11 cellular contexts compared by ENCODE assay signal in the genomic region with DNA sequence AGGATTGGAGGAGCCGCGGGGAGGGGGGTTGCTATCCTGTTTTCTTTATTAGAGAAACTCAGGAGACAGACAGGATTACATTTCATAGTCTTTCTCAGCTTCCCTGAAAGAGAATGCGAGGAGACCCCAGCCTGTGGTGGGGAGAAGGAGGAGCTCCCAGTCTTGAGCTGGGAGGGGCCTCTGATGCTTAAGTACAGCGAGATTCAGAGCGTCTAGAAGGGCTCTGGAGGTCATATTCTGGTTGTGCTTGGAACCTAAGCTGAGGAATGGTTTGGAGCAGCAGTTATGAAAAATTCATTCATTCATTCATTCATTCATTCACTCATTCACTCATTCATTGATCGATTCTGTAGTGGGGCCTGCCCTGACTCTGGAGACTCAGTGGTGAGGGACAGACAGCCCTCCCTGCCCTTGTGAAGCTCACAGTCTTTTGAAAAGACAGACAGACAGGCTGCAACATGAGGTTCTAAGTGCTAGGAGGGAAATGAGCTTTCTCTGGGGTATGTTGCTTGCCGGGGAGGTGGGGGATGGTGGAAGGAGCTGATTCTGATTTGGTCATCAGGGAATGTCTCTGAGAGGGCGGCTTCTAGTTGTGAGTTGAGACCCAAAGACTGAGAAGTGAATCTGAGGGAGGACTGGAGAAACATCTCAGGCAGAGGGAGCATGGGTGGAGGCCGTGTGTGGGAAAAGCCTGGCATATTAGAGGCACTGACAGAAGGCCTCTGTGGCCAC. TPM values are rescaled to one million over a fixed set of nuclear protein-coding genes. Genes with fewer than 3 reads are reported as not detected.
DNase-seq lines count a peak whose midpoint lies in the region; TF ChIP-seq lines count a peak whose summit lies in the region.
"Had no signal": no experiment of that assay in that cellular context is flagged by ENCODE, and none has a peak within 500 bp of the region (broad histone marks: within the 10 kb centered on the region; RNA-seq: fewer than 3 reads in every experiment).

No MANE protein-coding gene starts in this region.

- DNase-seq in NCI-H226 (peak; percentile 37), endothelial cell (ENCODE audit: low spot score) (no peak), myocyte (ENCODE audit: low read depth) (peak; percentile 75), GM13977 (ENCODE audit: low spot score) (no peak), NCI-H2171 treated with DMSO at 0.1 percent for 48 hours (lab: John Stamatoyannopoulos, UW) (no peak)
- no peak for DNase-seq in activated CD4-positive, alpha-beta T cell treated with anti-CD3 and anti-CD28 coated beads, Interleukin-2, amount 50 U/mL, for 48 hours
- DNase-seq in activated CD8-positive, alpha-beta memory T cell treated with anti-CD3 and anti-CD28 coated beads for 24 hours = no peak
- DNase-seq: activated CD8-positive, alpha-beta memory T cell treated with anti-CD3 and anti-CD28 coated beads, Interleukin-2, amount 50 U/mL, for 4 hours; OCI-M1 had no signal

- peaks cover 34 to 51% (median 43%) of the 10 kb centered on the region in 10 experiments for H3K4me1 ChIP-seq in BLaER1 treated with 17β-estradiol and CSF1 and Interleukin-3, amounts not matched to agents 10 nM and 100 nM

- peak overlapping the region in 3 of 10 experiments; percentile 83 to 93 (median 92); a peak in 2 of 20 replicates for H3K4me3 ChIP-seq in BLaER1 treated with 17β-estradiol and CSF1 and Interleukin-3, amounts not matched to agents 10 nM and 100 nM

- peaks cover 5% of the 10 kb centered on the region for H3K27me3 Mint-ChIP-seq in endothelial cell (ENCODE audit: unreplicated experiment)

- in situ Hi-C loops in GM13977 (cut with MboI; ENCODE audit: low pct_unique_long_range_greater_than_20kb, low sequenced_read_pairs, unreplicated experiment) = no loop called here

- H3K27me3 ChIP-seq in BLaER1 treated with 17β-estradiol and CSF1 and Interleukin-3, amounts not matched to agents 10 nM and 100 nM = peaks cover 0 to 18% (median 5%) of the 10 kb centered on the region in 11 experiments; a peak in 10 of 22 replicates

- H4K20me1 ChIP-seq in BLaER1 treated with 17β-estradiol and CSF1 and Interleukin-3, amounts not matched to agents 10 nM and 100 nM = peaks cover 0 to 25% (median 20%) of the 10 kb centered on the region in 11 experiments; a peak in 15 of 22 replicates

- TF ChIP-seq CTCF in endothelial cell (IDR thresholded peaks at IDR 0.05; ENCODE audit: unreplicated experiment) = no peak
- TF ChIP-seq CTCF in GM13977 (IDR thresholded peaks at IDR 0.05; ENCODE audit: extremely low read depth, insufficient read depth, missing control alignments) = no peak

- no peaks in the 10 kb centered on the region for H3K9me3 Mint-ChIP-seq in endothelial cell (ENCODE audit: unreplicated experiment)
- H3K9me3 Mint-ChIP-seq: stimulated activated naive CD8-positive, alpha-beta T cell treated with anti-CD3 and anti-CD28 coated beads, Interleukin-15, Interleukin-2, amounts not matched to agents 100 ng/mL and 50 ng/mL, for 24 hours had no signal

- peak overlapping the region; percentile 86 to 99 (median 96); a peak in 21 of 22 replicates for H3K4me2 ChIP-seq in BLaER1 treated with 17β-estradiol and CSF1 and Interleukin-3, amounts not matched to agents 10 nM and 100 nM

- H3K27ac Mint-ChIP-seq in endothelial cell (ENCODE audit: unreplicated experiment) = peak overlapping the region; percentile 32
- H3K27ac Mint-ChIP-seq: stimulated activated naive CD8-positive, alpha-beta T cell treated with anti-CD3 and anti-CD28 coated beads, Interleukin-15, Interleukin-2, amounts not matched to agents 100 ng/mL and 50 ng/mL, for 24 hours had no signal

- peaks cover 32% of the 10 kb centered on the region for H3K4me1 Mint-ChIP-seq in endothelial cell (ENCODE audit: unreplicated experiment)

- H3K9ac ChIP-seq in BLaER1 treated with 17β-estradiol and CSF1 and Interleukin-3, amounts not matched to agents 10 nM and 100 nM = peak overlapping the region in 2 of 11 experiments; percentile 80 to 85; a peak in 2 of 22 replicates

- H3K27ac ChIP-seq in BLaER1 treated with 17β-estradiol and CSF1 and Interleukin-3, amounts not matched to agents 10 nM and 100 nM = no peak overlapping the region

- no peaks in the 10 kb centered on the region for H3K9me3 ChIP-seq in BLaER1 treated with 17β-estradiol and CSF1 and Interleukin-3, amounts not matched to agents 10 nM and 100 nM (replicated peaks in 1 of 11)

- peaks cover 0 to 10% (median 0%) of the 10 kb centered on the region in 11 experiments; a peak in 4 of 22 replicates for H3K36me3 ChIP-seq in BLaER1 treated with 17β-estradiol and CSF1 and Interleukin-3, amounts not matched to agents 10 nM and 100 nM

- H3K4me3 Mint-ChIP-seq in endothelial cell (ENCODE audit: unreplicated experiment) = peak overlapping the region; percentile 42

- H3K36me3 Mint-ChIP-seq in endothelial cell (ENCODE audit: low read depth, unreplicated experiment) = peaks cover 6% of the 10 kb centered on the region

RNA-seq across cellular contexts. Expression of gene SPRY4, which starts 2.5 kb away (rescaled TPM):
- 74.2 TPM for total RNA-seq in endothelial cell (ENCODE audit: unreplicated experiment)
- total RNA-seq in myocyte = 11.6 and 13.1 TPM in 2 replicates
- 5.3 TPM for polyA plus RNA-seq in myocyte (2012)

Comparison
In these comparisons a context has a peak if more than half of its experiments do, and no peak if none do; other contexts are left out.
1. DNase-seq: peak in NCI-H226 (single experiment) and myocyte (single experiment); none in endothelial cell (single experiment), activated CD4-positive, alpha-beta T cell treated with anti-CD3 and anti-CD28 coated beads, Interleukin-2, amount 50 U/mL, for 48 hours (0 of 2), activated CD8-positive, alpha-beta memory T cell treated with anti-CD3 and anti-CD28 coated beads for 24 hours (single experiment), GM13977 (single experiment) and NCI-H2171 treated with DMSO at 0.1 percent for 48 hours (single experiment).